ENCODE assay signal across 26 cellular contexts in genomic region chr10:117441366-117441765, GRCh38.
DNase-seq lines count a peak whose midpoint lies in the region; ATAC-seq, FAIRE-seq and TF ChIP-seq lines count a peak whose summit lies in the region.
"Had no signal": no experiment of that assay in that cellular context is flagged by ENCODE, and none has a peak within 500 bp of the region (broad histone marks: within the 10 kb centered on the region; RNA-seq: fewer than 3 reads in every experiment).

No MANE protein-coding gene starts in this region.

- H4K91ac ChIP-seq in mesenchymal stem cell (ENCODE audit: low read length): no peak overlapping the region

- H3K14ac ChIP-seq in mesenchymal stem cell (ENCODE audit: low read length in 2 of 2): no peak overlapping the region

- H3K18ac ChIP-seq in mesenchymal stem cell (ENCODE audit: low read depth in 1 of 2, low read length in 2 of 2): no peak overlapping the region

- no peak overlapping the region for H4K8ac ChIP-seq in mesenchymal stem cell (ENCODE audit: low read length)

- H3K9me3 ChIP-seq in A549: peaks cover 4% of the 10 kb centered on the region; the same call in 1 of the 3 replicates
- no peaks in the 10 kb centered on the region for H3K9me3 ChIP-seq in RWPE2 (ENCODE audit: severe bottlenecking)
- peaks cover 4% of the 10 kb centered on the region for H3K9me3 ChIP-seq in mesenchymal stem cell (ENCODE audit: control insufficient read depth, low read length)
- no peaks in the 10 kb centered on the region for H3K9me3 ChIP-seq in sigmoid colon
- H3K9me3 ChIP-seq: right lobe of liver, suprapubic skin, uterus had no signal

- no peak overlapping the region for H3K23ac ChIP-seq in mesenchymal stem cell (ENCODE audit: low read length in 2 of 2)

- TF ChIP-seq EP300 in A549 (IDR thresholded peaks at IDR 0.05) (no peak), sigmoid colon (IDR thresholded peaks at IDR 0.05) (no peak)

- no peak overlapping the region for H2BK5ac ChIP-seq in mesenchymal stem cell (ENCODE audit: low read depth, low read length, poor library complexity, severe bottlenecking)

- DNase-seq in A549 (ENCODE audit: low read depth in 1 of 2, low spot score in 1 of 2) (no peak), EH (ENCODE audit: low read depth) (peak; percentile 35), RWPE2 (ENCODE audit: low spot score) (no peak), mesenchymal stem cell (no peak), sigmoid colon (no peak), HT-29 (ENCODE audit: low spot score) (no peak)
- no peak for DNase-seq in stimulated activated naive CD8-positive, alpha-beta T cell treated with anti-CD3 and anti-CD28 coated beads, Interleukin-15, Interleukin-2, amounts not matched to agents 100 U/mL and 50 U/mL, for 24 hours
- DNase-seq in activated CD4-positive, CD25-positive, alpha-beta regulatory T cell treated with anti-CD3 and anti-CD28 coated beads, Interleukin-2, amount 50 U/mL, for 72 hours: no peak
- DNase-seq: activated CD4-positive, CD25-positive, alpha-beta regulatory T cell; activated effector memory CD4-positive, alpha-beta T cell treated with anti-CD3 and anti-CD28 coated beads, Interleukin-2, amount 50 U/mL, for 16 hours; activated naive CD8-positive, alpha-beta T cell treated with anti-CD3 and anti-CD28 coated beads, Interleukin-2, amount 10 ng/mL, durations not matched to agents 7 days and 5 days; activated T-cell treated with anti-CD3 and anti-CD28 coated beads, Interleukin-2, amount 50 U/mL, for 24 hours; DMS153; endodermal cell; islet precursor cell; left ventricle myocardium superior; naive B cell; NCI-H1048; NCI-H1694; NCI-H446; NCI-H774; right lobe of liver; uterus had no signal

- no peaks in the 10 kb centered on the region for H3K79me1 ChIP-seq in mesenchymal stem cell (replicated peaks; ENCODE audit: low read length, poor library complexity, severe bottlenecking)

- CTCF ChIA-PET in A549 (lab: Yijun Ruan, JAX): interaction anchor here (1.3 to 3.6 kb wide), 10 partner anchors 11 to 225 kb away, joined by 4 to 59 read pairs (median 13); no protein-coding TSS in a partner anchor

- H2AFZ ChIP-seq in mesenchymal stem cell (ENCODE audit: low read depth, low read length): no peak overlapping the region

- H2AK5ac ChIP-seq in mesenchymal stem cell (ENCODE audit: low read length, severe bottlenecking): no peak overlapping the region

- H3K4me3 ChIP-seq in A549 (no peak overlapping the region), RWPE2 (ENCODE audit: severe bottlenecking) (no peak overlapping the region), mesenchymal stem cell (ENCODE audit: insufficient read depth in 1 of 2, low read depth in 1 of 2, low read length in 2 of 2) (no peak overlapping the region), sigmoid colon (no peak overlapping the region)
- H3K4me3 ChIP-seq: right lobe of liver, suprapubic skin, uterus had no signal

- H3K9ac ChIP-seq in mesenchymal stem cell (ENCODE audit: low read length): peak overlapping the region; percentile 44

- POLR2A ChIA-PET in A549 (lab: Yijun Ruan, JAX): interaction anchor here (1.4 kb wide), 1 partner anchor 67 kb away, joined by 7 read pairs; no protein-coding TSS in a partner anchor

- no peak for FAIRE-seq in A549 (lab: Jason Lieb, UNC)

- peak overlapping the region; percentile 53 for H3K4me2 ChIP-seq in A549
- H3K4me2 ChIP-seq in mesenchymal stem cell (ENCODE audit: low read length, poor library complexity, severe bottlenecking): no peak overlapping the region

- H3K36me3 ChIP-seq in RWPE2 (ENCODE audit: low read depth) (no peaks in the 10 kb centered on the region), mesenchymal stem cell (ENCODE audit: control insufficient read depth in 1 of 2, insufficient read depth in 2 of 2, low read depth in 1 of 2, low read length in 2 of 2) (no peaks in the 10 kb centered on the region), sigmoid colon (no peaks in the 10 kb centered on the region)
- H3K36me3 ChIP-seq: right lobe of liver, suprapubic skin, uterus had no signal

- 71% methylated on average over 6 of the region's 6 CpGs for WGBS in A549 (ENCODE audit: missing lambda C conversion rate)
- WGBS in mesenchymal stem cell: 62% methylated on average over 5 of the region's 6 CpGs
- WGBS in sigmoid colon, 2 donors: 73 to 91% methylated on average over 6 of the region's 6 CpGs

- H3K27ac ChIP-seq in A549 (peak overlapping the region; percentile 31 to 59; a peak in 5 of 6 replicates), RWPE2 (ENCODE audit: poor library complexity, severe bottlenecking) (peak overlapping the region; percentile 93), mesenchymal stem cell (ENCODE audit: low read length, poor library complexity, severe bottlenecking) (no peak overlapping the region), sigmoid colon (no peak overlapping the region)
- H3K27ac ChIP-seq: right lobe of liver had no signal

- no peaks in the 10 kb centered on the region for H3K27me3 ChIP-seq in RWPE2 (ENCODE audit: insufficient read depth, poor library complexity, severe bottlenecking)
- peaks cover 0 to 20% of the 10 kb centered on the region in 2 experiments for H3K27me3 ChIP-seq in mesenchymal stem cell (ENCODE audit: control insufficient read depth in 1 of 2, insufficient read depth in 1 of 2, low read length in 2 of 2)
- H3K27me3 ChIP-seq in sigmoid colon: no peaks in the 10 kb centered on the region
- H3K27me3 ChIP-seq: right lobe of liver, suprapubic skin, uterus had no signal

- TF ChIP-seq POLR2A in A549 (IDR thresholded peaks at IDR 0.05; ENCODE audit: low read length) (no peak), sigmoid colon (IDR thresholded peaks at IDR 0.05) (no peak)

- TF ChIP-seq CTCF in A549 (IDR thresholded peaks at IDR 0.05) (no peak), RWPE2 (IDR thresholded peaks at IDR 0.05; ENCODE audit: poor library complexity, severe bottlenecking) (no peak), sigmoid colon (IDR thresholded peaks at IDR 0.05) (no peak)

- TF ChIP-seq RAD21 in A549 (conservative IDR thresholded peaks at IDR 0.05 in 1 of 2, IDR thresholded peaks at IDR 0.05 in 1 of 2): no peak

- no peak overlapping the region for H2BK12ac ChIP-seq in mesenchymal stem cell (ENCODE audit: low read length in 2 of 2)

- H3K4me1 ChIP-seq in A549 (peaks cover 27% of the 10 kb centered on the region), RWPE2 (ENCODE audit: insufficient read depth, poor library complexity, severe bottlenecking) (peaks cover 29% of the 10 kb centered on the region), mesenchymal stem cell (ENCODE audit: control insufficient read depth, insufficient read depth, low read depth, low read length) (peaks cover 15% of the 10 kb centered on the region), sigmoid colon (peaks cover 0 to 22% (median 13%) of the 10 kb centered on the region in 4 donors)
- H3K4me1 ChIP-seq: right lobe of liver had no signal

- no peak for ATAC-seq in A549
- ATAC-seq in RWPE2 (ENCODE audit: low read depth): no peak
- no peak for ATAC-seq in stimulated activated naive CD8-positive, alpha-beta T cell treated with anti-CD3 and anti-CD28 coated beads, Interleukin-15, Interleukin-2, amounts not matched to agents 100 U/mL and 50 U/mL, for 24 hours
- ATAC-seq: left ventricle myocardium superior, right lobe of liver, Right ventricle myocardium inferior, SK-N-SH treated with all-trans-retinoic acid at 6 μM for 48 hours had no signal

- intact Hi-C loops in sigmoid colon (cut with DNase I): loop anchor here (5.0 kb wide), 5 partner anchors 36 to 801 kb away; partner anchors contain the start of gene PDZD8

- H3K4ac ChIP-seq in mesenchymal stem cell (ENCODE audit: low read depth in 1 of 2, low read length in 2 of 2): no peak overlapping the region

- no peak overlapping the region for H2BK120ac ChIP-seq in mesenchymal stem cell (ENCODE audit: low read depth, low read length)

- no peak overlapping the region for H2BK15ac ChIP-seq in mesenchymal stem cell (ENCODE audit: low read depth, poor library complexity, severe bottlenecking)

TF ChIP-seq in A549, 52 proteins besides CTCF, POLR2A, EP300 and RAD21 (continues in another document):
- no peak for TF ChIP-seq NR3C1 (IDR thresholded peaks at IDR 0.05)
- TF ChIP-seq MAX (IDR thresholded peaks at IDR 0.05): no peak
- no peak for TF ChIP-seq E2F6 (IDR thresholded peaks at IDR 0.05; ENCODE audit: borderline replicate concordance, low read depth)
- no peak for TF ChIP-seq SREBF2 (IDR thresholded peaks at IDR 0.05)
- no peak for TF ChIP-seq GATA3 (IDR thresholded peaks at IDR 0.05; ENCODE audit: borderline replicate concordance)
- TF ChIP-seq CHD4 (IDR thresholded peaks at IDR 0.05; ENCODE audit: borderline replicate concordance): no peak
- no peak for TF ChIP-seq PBX3 (IDR thresholded peaks at IDR 0.05)
- TF ChIP-seq HEYL (CRISPR knock-in tag; IDR thresholded peaks at IDR 0.05): no peak
- no peak for TF ChIP-seq CBX2 (IDR thresholded peaks at IDR 0.05; ENCODE audit: borderline replicate concordance, low read depth)
- TF ChIP-seq SMC3 (IDR thresholded peaks at IDR 0.05): no peak
- no peak for TF ChIP-seq ZSCAN20 (CRISPR knock-in tag; IDR thresholded peaks at IDR 0.05)
- TF ChIP-seq CBX8 (IDR thresholded peaks at IDR 0.05): no peak
- TF ChIP-seq POLR2AphosphoS2 (conservative IDR thresholded peaks at IDR 0.05; ENCODE audit: low read length): no peak
- TF ChIP-seq FOSL2 (IDR thresholded peaks at IDR 0.05): no peak
- no peak for TF ChIP-seq FOSL2 (CRISPR knock-in tag; IDR thresholded peaks at IDR 0.05)

Comparison
In these comparisons a context has a peak if more than half of its experiments do, and no peak if none do; other contexts are left out.
1. H3K27ac ChIP-seq: peak in A549 (2 of 2) and RWPE2 (single experiment); none in mesenchymal stem cell (single experiment) and sigmoid colon (0 of 4).